Comparison of ENCODE assay signal across 1 cellular context in the genomic region with DNA sequence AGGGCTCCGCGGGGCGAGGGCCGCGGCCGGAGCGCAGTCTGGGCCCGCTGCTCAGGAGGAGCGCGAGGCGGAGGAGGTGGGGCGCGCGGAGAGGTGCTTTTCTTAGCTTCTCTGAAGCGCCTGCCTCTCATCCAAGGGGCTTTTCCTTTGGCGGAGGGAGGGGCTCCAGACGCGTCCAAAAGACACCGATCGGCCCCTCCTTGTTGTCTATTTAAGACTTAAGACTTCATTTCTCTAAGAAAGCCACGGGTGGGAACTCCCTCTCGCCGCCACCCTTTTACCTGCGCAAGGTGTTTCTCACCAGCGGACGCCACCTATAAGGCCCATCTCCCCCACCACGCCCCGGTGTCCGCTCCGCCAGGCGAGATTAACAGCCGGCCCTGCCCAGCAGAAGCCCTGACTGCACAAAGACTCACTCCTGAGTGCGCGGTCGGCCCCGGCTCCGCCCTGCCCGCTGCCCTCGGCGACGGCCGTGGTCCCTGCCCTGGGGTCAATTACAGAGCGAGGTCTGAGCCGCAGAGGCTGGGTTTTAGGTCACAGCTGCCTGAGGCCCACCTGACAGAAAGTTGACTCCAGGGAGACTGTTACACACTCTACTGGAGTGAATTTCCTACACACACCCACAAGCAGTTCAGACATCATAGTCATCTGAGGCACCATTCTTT.
TF ChIP-seq lines count a peak whose summit lies in the region.

A gene (minus strand): TSS at position 402 of the 665 bp plus-strand sequence. CDS start 450 bp downstream, outside the sequence.

TF ChIP-seq in WTC11, 78 proteins besides CTCF, POLR2A, EP300 and RAD21 (continued from another document):
- TF ChIP-seq, protein P1, sequence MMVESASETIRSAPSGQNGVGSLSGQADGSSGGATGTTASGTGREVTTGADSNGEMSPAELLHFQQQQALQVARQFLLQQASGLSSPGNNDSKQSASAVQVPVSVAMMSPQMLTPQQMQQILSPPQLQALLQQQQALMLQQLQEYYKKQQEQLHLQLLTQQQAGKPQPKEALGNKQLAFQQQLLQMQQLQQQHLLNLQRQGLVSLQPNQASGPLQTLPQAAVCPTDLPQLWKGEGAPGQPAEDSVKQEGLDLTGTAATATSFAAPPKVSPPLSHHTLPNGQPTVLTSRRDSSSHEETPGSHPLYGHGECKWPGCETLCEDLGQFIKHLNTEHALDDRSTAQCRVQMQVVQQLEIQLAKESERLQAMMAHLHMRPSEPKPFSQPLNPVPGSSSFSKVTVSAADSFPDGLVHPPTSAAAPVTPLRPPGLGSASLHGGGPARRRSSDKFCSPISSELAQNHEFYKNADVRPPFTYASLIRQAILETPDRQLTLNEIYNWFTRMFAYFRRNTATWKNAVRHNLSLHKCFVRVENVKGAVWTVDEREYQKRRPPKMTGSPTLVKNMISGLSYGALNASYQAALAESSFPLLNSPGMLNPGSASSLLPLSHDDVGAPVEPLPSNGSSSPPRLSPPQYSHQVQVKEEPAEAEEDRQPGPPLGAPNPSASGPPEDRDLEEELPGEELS (CRISPR knock-in tag; IDR thresholded peaks at IDR 0.05), result no peak; the same call in 1 of the 2 replicates
- TF ChIP-seq ETV6 (CRISPR knock-in tag; IDR thresholded peaks at IDR 0.05) (0 out of 2 replicates have a peak, but pooled peaks have one; percentile 37), FOXK1 (CRISPR knock-in tag; IDR thresholded peaks at IDR 0.05) (0 out of 2 replicates have a peak, but pooled peaks have one; percentile 48), OVOL2 (CRISPR knock-in tag; IDR thresholded peaks at IDR 0.05; ENCODE audit: borderline replicate concordance) (no peak), FOXP1 (CRISPR knock-in tag; IDR thresholded peaks at IDR 0.05; ENCODE audit: borderline replicate concordance) (no peak), SP1 (CRISPR knock-in tag; conservative IDR thresholded peaks at IDR 0.05) (peak; percentile 41; the same call in 1 of the 2 replicates), ESRRA (CRISPR knock-in tag; IDR thresholded peaks at IDR 0.05; ENCODE audit: borderline replicate concordance) (no peak)
- TF ChIP-seq, protein P2, sequence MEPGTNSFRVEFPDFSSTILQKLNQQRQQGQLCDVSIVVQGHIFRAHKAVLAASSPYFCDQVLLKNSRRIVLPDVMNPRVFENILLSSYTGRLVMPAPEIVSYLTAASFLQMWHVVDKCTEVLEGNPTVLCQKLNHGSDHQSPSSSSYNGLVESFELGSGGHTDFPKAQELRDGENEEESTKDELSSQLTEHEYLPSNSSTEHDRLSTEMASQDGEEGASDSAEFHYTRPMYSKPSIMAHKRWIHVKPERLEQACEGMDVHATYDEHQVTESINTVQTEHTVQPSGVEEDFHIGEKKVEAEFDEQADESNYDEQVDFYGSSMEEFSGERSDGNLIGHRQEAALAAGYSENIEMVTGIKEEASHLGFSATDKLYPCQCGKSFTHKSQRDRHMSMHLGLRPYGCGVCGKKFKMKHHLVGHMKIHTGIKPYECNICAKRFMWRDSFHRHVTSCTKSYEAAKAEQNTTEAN (CRISPR knock-in tag; IDR thresholded peaks at IDR 0.05), result no peak
- TF ChIP-seq, protein P3, sequence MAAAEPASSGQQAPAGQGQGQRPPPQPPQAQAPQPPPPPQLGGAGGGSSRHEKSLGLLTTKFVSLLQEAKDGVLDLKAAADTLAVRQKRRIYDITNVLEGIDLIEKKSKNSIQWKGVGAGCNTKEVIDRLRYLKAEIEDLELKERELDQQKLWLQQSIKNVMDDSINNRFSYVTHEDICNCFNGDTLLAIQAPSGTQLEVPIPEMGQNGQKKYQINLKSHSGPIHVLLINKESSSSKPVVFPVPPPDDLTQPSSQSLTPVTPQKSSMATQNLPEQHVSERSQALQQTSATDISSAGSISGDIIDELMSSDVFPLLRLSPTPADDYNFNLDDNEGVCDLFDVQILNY (CRISPR knock-in tag; IDR thresholded peaks at IDR 0.05), result 0 out of 2 replicates have a peak, but pooled peaks have one; percentile 44
